ENCODE assay signal across 11 cellular contexts in the genomic region with DNA sequence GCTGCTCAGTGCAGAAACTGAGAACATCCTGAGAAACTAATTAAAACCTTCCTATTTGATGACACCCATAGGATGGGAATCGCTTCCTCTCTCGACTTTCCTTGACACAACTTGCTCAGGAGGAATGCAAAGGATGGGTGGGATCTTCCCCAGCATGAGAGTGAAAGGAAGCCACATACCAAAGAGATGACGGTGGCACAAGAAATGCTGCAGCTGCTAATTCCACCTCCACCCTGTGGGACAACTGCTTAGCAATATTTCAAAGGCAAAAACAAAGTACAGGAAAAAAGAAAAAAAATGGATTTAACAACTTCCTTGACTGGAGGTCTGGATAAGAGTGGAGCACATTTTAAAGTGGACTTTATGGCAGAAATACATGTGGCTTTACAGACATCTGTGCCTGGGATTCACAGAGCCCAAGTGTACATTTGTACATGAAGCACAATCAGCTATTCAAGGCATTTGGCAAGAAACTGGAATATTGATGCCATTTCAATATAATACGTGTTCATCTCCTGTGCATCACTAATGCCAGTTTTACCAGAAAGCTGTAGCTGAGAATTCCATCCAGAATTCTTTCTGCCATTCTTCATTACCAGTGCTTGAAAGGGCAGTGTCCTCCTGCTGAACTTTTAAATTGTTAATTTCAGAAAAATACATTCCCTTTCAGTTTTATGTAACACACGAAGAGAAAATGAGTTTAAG.
DNase-seq lines count a peak whose midpoint lies in the region; ATAC-seq, FAIRE-seq and TF ChIP-seq lines count a peak whose summit lies in the region.
"Had no signal": no experiment of that assay in that cellular context is flagged by ENCODE, and none has a peak within 500 bp of the region (broad histone marks: within the 10 kb centered on the region; RNA-seq: fewer than 3 reads in every experiment).

No MANE protein-coding gene starts in this region.

- no peaks in the 10 kb centered on the region for H3K9me3 ChIP-seq in small intestine (ENCODE audit: control insufficient read depth, low read depth)

- ATAC-seq in GM18505 (IDR thresholded peaks at IDR 0.05; ENCODE audit: unreplicated experiment), result no peak

- WGBS in small intestine, 3 donors, result 41 to 55% (median 49%) methylated on average over 5 of the region's 5 CpGs

- TF ChIP-seq CTCF in RWPE1 (conservative IDR thresholded peaks at IDR 0.05; ENCODE audit: low read depth) (no peak), fibroblast of mammary gland (conservative IDR thresholded peaks at IDR 0.05; ENCODE audit: control insufficient read depth, insufficient read depth, low read depth, low read length) (no peak)

- CTCF ChIA-PET in RWPE1 (lab: Yijun Ruan, JAX), result interaction anchor here (0.6 to 1.5 kb wide), 2 partner anchors 46 to 568 kb away, joined by 3 to 6 read pairs; no protein-coding TSS in a partner anchor

- no peaks in the 10 kb centered on the region for H3K4me1 ChIP-seq in small intestine (ENCODE audit: control insufficient read depth in 2 of 2, insufficient read depth in 1 of 2, low read depth in 1 of 2, low read length in 1 of 2)

- no peak for FAIRE-seq in small intestine (lab: Jason Lieb, UNC)

- H3K4me3 ChIP-seq in fibroblast of mammary gland (ENCODE audit: control insufficient read depth, low read depth, low read length), result no peak overlapping the region
- H3K4me3 ChIP-seq in small intestine (ENCODE audit: low read depth in 1 of 2, low read length in 2 of 2), result no peak overlapping the region

- no peaks in the 10 kb centered on the region for H3K27me3 ChIP-seq in small intestine (ENCODE audit: control insufficient read depth in 2 of 2, insufficient read depth in 2 of 2, low read length in 2 of 2)

- DNase-seq in ELR (ENCODE audit: low read depth) (peak; percentile 98), RWPE1 (ENCODE audit: low spot score) (peak; percentile 96), fibroblast of mammary gland (ENCODE audit: low read depth) (peak; percentile 82), non-pigmented ciliary epithelial cell (ENCODE audit: low read depth) (peak; percentile 98), NCI-H1436 treated with DMSO at 0.1 percent for 48 hours (lab: John Stamatoyannopoulos, UW) (no peak), small intestine (no peak)
- DNase-seq in effector CD4-positive, alpha-beta T cell, result no peak
- DNase-seq: activated effector memory CD4-positive, alpha-beta T cell treated with Interleukin-2 at 50 U/mL for 16 hours; NCI-H1417 treated with DMSO at 0.1 percent for 48 hours; T-helper 2 cell had no signal

- no peak for TF ChIP-seq POLR2A in GM18505 (IDR thresholded peaks at IDR 0.05; ENCODE audit: borderline replicate concordance, extremely low read depth, insufficient read depth, insufficient read length)

- POLR2A ChIA-PET in RWPE1 (lab: Yijun Ruan, JAX; ENCODE audit: low non-redundant PET), result no interaction called here

- H3K27ac ChIP-seq in RWPE1, result peak overlapping the region; percentile 28; the same call in 1 of the 2 replicates
- no peak overlapping the region for H3K27ac ChIP-seq in small intestine (ENCODE audit: low read depth in 1 of 2, low read length in 1 of 2)

- H3K36me3 ChIP-seq in small intestine (ENCODE audit: control insufficient read depth in 2 of 2, insufficient read depth in 2 of 2, low read length in 2 of 2), result no peaks in the 10 kb centered on the region

Comparison
In these comparisons a context has a peak if more than half of its experiments do, and no peak if none do; other contexts are left out.
1. DNase-seq: peak in ELR (single experiment), RWPE1 (single experiment), fibroblast of mammary gland (single experiment) and non-pigmented ciliary epithelial cell (single experiment); none in NCI-H1436 treated with DMSO at 0.1 percent for 48 hours (single experiment), effector CD4-positive, alpha-beta T cell (single experiment) and small intestine (single experiment).